18 cellular contexts compared by ENCODE assay signal in the genomic region with DNA sequence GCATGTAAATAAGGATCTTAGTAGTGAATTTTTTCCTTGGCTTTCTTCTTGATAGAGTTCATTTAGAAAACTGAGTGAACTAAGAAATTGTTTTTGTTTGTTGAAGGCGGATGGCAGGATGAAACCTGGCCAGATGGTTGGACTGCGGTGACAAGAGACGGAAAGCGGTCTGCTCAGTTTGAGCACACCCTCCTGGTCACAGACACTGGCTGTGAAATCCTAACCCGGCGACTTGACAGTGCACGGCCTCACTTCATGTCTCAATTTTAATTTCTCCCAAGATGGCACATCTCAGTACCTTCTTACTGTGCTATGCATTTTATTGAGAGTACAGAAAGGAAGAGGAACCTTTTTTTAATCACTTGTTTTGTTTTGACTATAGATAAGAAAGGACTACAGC. TPM values are rescaled to one million over a fixed set of nuclear protein-coding genes. Genes with fewer than 3 reads are reported as not detected.
DNase-seq lines count a peak whose midpoint lies in the region; ATAC-seq and TF ChIP-seq lines count a peak whose summit lies in the region.
"Had no signal": no experiment of that assay in that cellular context is flagged by ENCODE, and none has a peak within 500 bp of the region (broad histone marks: within the 10 kb centered on the region; RNA-seq: fewer than 3 reads in every experiment).

No MANE protein-coding gene starts in this region.

- in situ Hi-C loops in transverse colon (cut with MboI; ENCODE audit: low pct_ligation_motif_present in 1 of 4, low pct_unique_long_range_greater_than_20kb in 1 of 4, low sequenced_read_pairs in 3 of 4) = loop anchor here in 2 of 4 donors (25.0 kb wide), 1 partner anchor 599 kb away; no protein-coding TSS in a partner anchor

- WGBS in transverse colon (ENCODE audit: low coverage in 1 of 2), 2 donors = 92% methylated on average over 7 of the region's 7 CpGs

- H3K36me3 ChIP-seq in transverse colon = peaks cover 0 to 12% (median 6%) of the 10 kb centered on the region in 4 donors
- H3K36me3 ChIP-seq: uterus had no signal

- H3K9me3 ChIP-seq in T-helper 17 cell (ENCODE audit: control insufficient read depth, low read length, poor library complexity, severe bottlenecking) (no peaks in the 10 kb centered on the region), transverse colon (no peaks in the 10 kb centered on the region)
- H3K9me3 ChIP-seq: uterus had no signal

- peaks cover 8% of the 10 kb centered on the region for H3K4me1 Mint-ChIP-seq in activated naive CD4-positive, alpha-beta T cell treated with anti-CD3 and anti-CD28 coated beads for 36 hours (ENCODE audit: low read depth)
- peaks cover 2% of the 10 kb centered on the region for H3K4me1 Mint-ChIP-seq in T-helper 17 cell
- H3K4me1 Mint-ChIP-seq in memory B cell = peaks cover 5% of the 10 kb centered on the region

- H3K27me3 Mint-ChIP-seq in activated naive CD4-positive, alpha-beta T cell treated with anti-CD3 and anti-CD28 coated beads for 36 hours (ENCODE audit: low read depth) = no peaks in the 10 kb centered on the region
- no peaks in the 10 kb centered on the region for H3K27me3 Mint-ChIP-seq in T-helper 17 cell
- no peaks in the 10 kb centered on the region for H3K27me3 Mint-ChIP-seq in memory B cell
- H3K27me3 Mint-ChIP-seq: activated naive CD8-positive, alpha-beta T cell treated with anti-CD3 and anti-CD28 coated beads, Interleukin-2, amount 10 ng/mL, durations not matched to agents 7 days and 5 days had no signal

- H3K27me3 ChIP-seq in transverse colon = no peaks in the 10 kb centered on the region
- H3K27me3 ChIP-seq: uterus had no signal

- ATAC-seq in T-helper 17 cell (no peak), memory B cell (ENCODE audit: low read depth) (no peak), HG02938 (IDR thresholded peaks at IDR 0.05; ENCODE audit: unreplicated experiment) (no peak)
- ATAC-seq: left lobe of liver, right cardiac atrium had no signal

- CTCF ChIA-PET in activated naive CD4-positive, alpha-beta T cell treated with anti-CD3 and anti-CD28 coated beads for 36 hours (lab: Charles Lee) = interaction anchor here (0.6 kb wide), 1 partner anchor 317 kb away, joined by 5 read pairs; no protein-coding TSS in a partner anchor

- peaks cover 2% of the 10 kb centered on the region for H3K9me3 Mint-ChIP-seq in activated naive CD4-positive, alpha-beta T cell treated with anti-CD3 and anti-CD28 coated beads for 36 hours
- H3K9me3 Mint-ChIP-seq in memory B cell = peaks cover 1% of the 10 kb centered on the region

- H3K27ac Mint-ChIP-seq in activated naive CD4-positive, alpha-beta T cell treated with anti-CD3 and anti-CD28 coated beads for 36 hours = peak overlapping the region; percentile 44
- H3K27ac Mint-ChIP-seq in T-helper 17 cell (peak overlapping the region; percentile 86), memory B cell (peak overlapping the region; percentile 62)
- H3K27ac Mint-ChIP-seq: activated naive CD8-positive, alpha-beta T cell treated with anti-CD3 and anti-CD28 coated beads, Interleukin-2, amount 10 ng/mL, durations not matched to agents 7 days and 5 days had no signal

- peak overlapping the region; percentile 11 to 70 (median 55) for H3K27ac ChIP-seq in transverse colon

- no peak for DNase-seq in activated naive CD4-positive, alpha-beta T cell treated with anti-CD3 and anti-CD28 coated beads for 36 hours
- no peak for DNase-seq in activated naive CD4-positive, alpha-beta T cell treated with anti-CD3 and anti-CD28 coated beads, Interleukin-2, amount 50 U/mL, for 16 hours
- DNase-seq in T-helper 17 cell (no peak), memory B cell (ENCODE audit: low spot score in 2 of 2) (no peak), transverse colon (no peak), GM20000 (ENCODE audit: low spot score) (no peak), H4 (ENCODE audit: low spot score) (no peak)
- DNase-seq: activated naive CD8-positive, alpha-beta T cell treated with anti-CD3 and anti-CD28 coated beads, Interleukin-2, amount 10 ng/mL, durations not matched to agents 7 days and 5 days; GF-D8; hypothalamus; NCI-H1048; NCI-H2227 treated with DMSO at 0.1 percent for 48 hours; right cardiac atrium; stimulated activated CD4-positive, alpha-beta T cell treated with anti-CD3 and anti-CD28 coated beads, Interleukin-4, amount 100 ng/mL, for 24 hours; uterus had no signal

- H3K36me3 Mint-ChIP-seq in activated naive CD4-positive, alpha-beta T cell treated with anti-CD3 and anti-CD28 coated beads for 36 hours (ENCODE audit: low read depth) = peaks cover 31% of the 10 kb centered on the region
- peaks cover 8% of the 10 kb centered on the region for H3K36me3 Mint-ChIP-seq in T-helper 17 cell (ENCODE audit: low read depth)
- H3K36me3 Mint-ChIP-seq in memory B cell = peaks cover 23% of the 10 kb centered on the region

- H3K4me3 Mint-ChIP-seq in activated naive CD4-positive, alpha-beta T cell treated with anti-CD3 and anti-CD28 coated beads for 36 hours = no peak overlapping the region
- H3K4me3 Mint-ChIP-seq in T-helper 17 cell (no peak overlapping the region), memory B cell (no peak overlapping the region)
- H3K4me3 Mint-ChIP-seq: activated naive CD8-positive, alpha-beta T cell treated with anti-CD3 and anti-CD28 coated beads, Interleukin-2, amount 10 ng/mL, durations not matched to agents 7 days and 5 days; nephron had no signal

- peaks cover 0 to 3% (median 0%) of the 10 kb centered on the region in 4 donors for H3K4me1 ChIP-seq in transverse colon
- H3K4me1 ChIP-seq: uterus had no signal

- TF ChIP-seq CTCF in transverse colon (IDR thresholded peaks at IDR 0.05) (no peak), GM20000 (IDR thresholded peaks at IDR 0.05; ENCODE audit: extremely low read depth, missing control alignments) (no peak)

- TF ChIP-seq EP300 in transverse colon (IDR thresholded peaks at IDR 0.05; ENCODE audit: low read depth) = no peak

- H3K4me3 ChIP-seq in transverse colon = no peak overlapping the region
- H3K4me3 ChIP-seq: uterus had no signal

- TF ChIP-seq POLR2A in transverse colon (IDR thresholded peaks at IDR 0.05) = no peak

- intact Hi-C loops in activated naive CD4-positive, alpha-beta T cell treated with anti-CD3 and anti-CD28 coated beads for 36 hours (cut with micrococcal nuclease) = no loop called here
- intact Hi-C loops in transverse colon (cut with DNase I; ENCODE audit: low total_unique reads) = no loop called here

RNA-seq across cellular contexts. Expression of gene ADH5, which starts 27.5 kb away (rescaled TPM):
- total RNA-seq in activated naive CD4-positive, alpha-beta T cell treated with anti-CD3 and anti-CD28 coated beads for 36 hours = 10 to 100 TPM; 94.3 to 99.9 TPM
- total RNA-seq in T-helper 17 cell (10 to 100 TPM; 39.5 to 45.9 TPM), transverse colon (100 to 1,000 TPM in 2 of 4 donors, 10 to 100 TPM in 2; 63.3 to 159 (median 111) TPM)
- 199 and 221 TPM in 2 replicates for total RNA-seq in H4 (2014; rRNA removed; shearing (Covaris generic))
